ENCODE assay signal across 19 cellular contexts in genomic region chr20:59776059-59776603, GRCh38.
DNase-seq lines count a peak whose midpoint lies in the region; ATAC-seq, FAIRE-seq and TF ChIP-seq lines count a peak whose summit lies in the region.
"Had no signal": no experiment of that assay in that cellular context is flagged by ENCODE, and none has a peak within 500 bp of the region (broad histone marks: within the 10 kb centered on the region; RNA-seq: fewer than 3 reads in every experiment).

No MANE protein-coding gene starts in this region.

- 50% methylated on average over 2 of the region's 8 CpGs for WGBS in suprapubic skin

- no peak for ATAC-seq in activated CD4-positive, CD25-positive, alpha-beta regulatory T cell treated with anti-CD3 and anti-CD28 coated beads, Interleukin-2, amount 50 U/mL, for 24 hours
- ATAC-seq in left lobe of liver: no peak
- no peak for ATAC-seq in HG03108 (IDR thresholded peaks at IDR 0.05; ENCODE audit: unreplicated experiment)
- ATAC-seq: Right ventricle myocardium inferior, SK-N-SH treated with all-trans-retinoic acid at 6 μM for 48 hours had no signal

- no peaks in the 10 kb centered on the region for H3K4me1 ChIP-seq in suprapubic skin

- TF ChIP-seq POLR2A in suprapubic skin (IDR thresholded peaks at IDR 0.05): no peak

- no peak for FAIRE-seq in GM19239 (lab: Jason Lieb, UNC)
- FAIRE-seq: D721Med, HTR-8/SVneo had no signal

- H3K9me3 ChIP-seq in suprapubic skin: no peaks in the 10 kb centered on the region

- no peaks in the 10 kb centered on the region for H3K36me3 ChIP-seq in suprapubic skin

- no peak overlapping the region for H3K4me3 ChIP-seq in suprapubic skin

- TF ChIP-seq EP300 in suprapubic skin (IDR thresholded peaks at IDR 0.05): no peak

- H3K27me3 ChIP-seq in suprapubic skin: peaks cover 7% of the 10 kb centered on the region

- H3K27ac ChIP-seq in suprapubic skin: no peak overlapping the region
- H3K27ac ChIP-seq: HL-60 had no signal

- peak; percentile 12 for DNase-seq in activated CD4-positive, CD25-positive, alpha-beta regulatory T cell treated with anti-CD3 and anti-CD28 coated beads, Interleukin-2, amount 50 U/mL, for 72 hours
- DNase-seq in NCI-H524 treated with DMSO at 0.1 percent for 48 hours (lab: John Stamatoyannopoulos, UW) (peak; percentile 55), left lobe of liver (ENCODE audit: low spot score) (peak; percentile 26), suprapubic skin (ENCODE audit: low spot score in 2 of 2) (peak; percentile 36 to 64), Ammon's horn (ENCODE audit: low spot score) (no peak), GM19239 (ENCODE audit: insufficient read length, low spot score) (no peak)
- DNase-seq: 8988T; CD4-positive, alpha-beta memory T cell; DMS79 treated with DMSO at 0.1 percent for 48 hours; NCI-H1417; NCI-H187 treated with DMSO at 0.1 percent for 48 hours; NCI-H345 had no signal

- no peak for TF ChIP-seq CTCF in suprapubic skin (IDR thresholded peaks at IDR 0.05)

Comparison
In these comparisons a context has a peak if more than half of its experiments do, and no peak if none do; other contexts are left out.
1. DNase-seq: peak in activated CD4-positive, CD25-positive, alpha-beta regulatory T cell treated with anti-CD3 and anti-CD28 coated beads, Interleukin-2, amount 50 U/mL, for 72 hours (single experiment), NCI-H524 treated with DMSO at 0.1 percent for 48 hours (single experiment), left lobe of liver (single experiment) and suprapubic skin (2 of 2); none in Ammon's horn (single experiment) and GM19239 (single experiment).